12 cellular contexts compared by ENCODE assay signal in genomic region chr2:216059233-216059834, GRCh38. TPM values are rescaled to one million over a fixed set of nuclear protein-coding genes. Genes with fewer than 3 reads are reported as not detected.
DNase-seq lines count a peak whose midpoint lies in the region; ATAC-seq, FAIRE-seq and TF ChIP-seq lines count a peak whose summit lies in the region.
"Had no signal": no experiment of that assay in that cellular context is flagged by ENCODE, and none has a peak within 500 bp of the region (broad histone marks: within the 10 kb centered on the region; RNA-seq: fewer than 3 reads in every experiment).

No MANE protein-coding gene starts in this region.

- TF ChIP-seq CTCF in KMS-11 (conservative IDR thresholded peaks at IDR 0.05; ENCODE audit: low read depth, low read length) (peak; percentile 58), GM12878 (IDR thresholded peaks at IDR 0.05 in 2 of 3, conservative IDR thresholded peaks at IDR 0.05 in 1 of 3; ENCODE audit: control insufficient read depth in 2 of 3, extremely low read depth in 1 of 3, insufficient read depth in 1 of 3, low read depth in 3 of 3, low read length in 3 of 3) (peak in 2 of 3 experiments; percentile 16 to 40; a peak in 2 of 6 replicates), neural progenitor cell (IDR thresholded peaks at IDR 0.05) (peak; percentile 16), GM13976 (IDR thresholded peaks at IDR 0.05; ENCODE audit: borderline replicate concordance, control extremely low read depth, extremely low read depth, insufficient read depth, missing control alignments) (no peak)

- H3K36me3 ChIP-seq in KMS-11 (ENCODE audit: insufficient read depth) (no peaks in the 10 kb centered on the region), GM12878 (ENCODE audit: control insufficient read depth in 2 of 2, insufficient read depth in 2 of 2, low read length in 1 of 2) (0 out of 4 replicates have a peak, but pooled peaks cover 0 to 6% of the 10 kb centered on the region in 2 experiments), neural progenitor cell (peaks cover 10% of the 10 kb centered on the region)
- H3K36me3 ChIP-seq: SJSA1 had no signal

- H2AFZ ChIP-seq in KMS-11 (ENCODE audit: low read depth) (no peak overlapping the region), GM12878 (ENCODE audit: control insufficient read depth, low read depth, low read length) (no peak overlapping the region), neural progenitor cell (replicated peaks) (no peak overlapping the region)

- H3K4me3 Mint-ChIP-seq in activated CD4-positive, alpha-beta T cell treated with anti-CD3 and anti-CD28 coated beads for 36 hours: no peak overlapping the region
- no peak overlapping the region for H3K4me3 Mint-ChIP-seq in neural progenitor cell
- H3K4me3 Mint-ChIP-seq: central memory CD8-positive, alpha-beta T cell had no signal

- H3K27ac Mint-ChIP-seq in activated CD4-positive, alpha-beta T cell treated with anti-CD3 and anti-CD28 coated beads for 36 hours: peak overlapping the region; percentile 25
- H3K27ac Mint-ChIP-seq in neural progenitor cell: no peak overlapping the region

- POLR2A ChIA-PET in activated CD4-positive, alpha-beta T cell treated with anti-CD3 and anti-CD28 coated beads for 36 hours (lab: Charles Lee): no interaction called here
- POLR2A ChIA-PET in GM12878 (lab: Charles Lee): interaction anchor here (0.5 to 2.5 kb wide), 11 partner anchors 10 to 592 kb away, joined by 3 to 8 read pairs (median 4); partner anchors contain the start of gene XRCC5

- no peak overlapping the region for H3K9ac ChIP-seq in KMS-11
- H3K9ac ChIP-seq in GM12878 (ENCODE audit: control insufficient read depth, insufficient read depth, low read length): no peak overlapping the region
- H3K9ac ChIP-seq in neural progenitor cell: no peak overlapping the region

- BruUV-seq in GM12878 (replicated peaks; lab: Mats Ljungman, UMichigan): no TSS peak

- H3K4me2 ChIP-seq in KMS-11 (peak overlapping the region; percentile 82; the same call in 1 of the 2 replicates), GM12878 (ENCODE audit: control insufficient read depth, insufficient read depth) (no peak overlapping the region), neural progenitor cell (no peak overlapping the region)

- no peak for FAIRE-seq in GM12878 (lab: Jason Lieb, UNC)

- RAD21 ChIA-PET in GM12878 (lab: Charles Lee; ENCODE audit: unreplicated experiment): interaction anchor here (0.9 to 5.2 kb wide), 10 partner anchors 15 to 608 kb away, joined by 3 to 34 read pairs (median 6); partner anchors contain the start of genes PECR, TMEM169 and XRCC5

- H3K4me1 Mint-ChIP-seq in activated CD4-positive, alpha-beta T cell treated with anti-CD3 and anti-CD28 coated beads for 36 hours: peaks cover 27% of the 10 kb centered on the region
- H3K4me1 Mint-ChIP-seq in neural progenitor cell: no peaks in the 10 kb centered on the region

- H3K4me1 ChIP-seq in KMS-11 (ENCODE audit: low read depth, poor library complexity, severe bottlenecking) (peaks cover 38% of the 10 kb centered on the region), GM12878 (ENCODE audit: control insufficient read depth, insufficient read depth, low read length) (peaks cover 24% of the 10 kb centered on the region), neural progenitor cell (no peaks in the 10 kb centered on the region)
- H3K4me1 ChIP-seq: SJSA1 had no signal

- TF ChIP-seq EP300 in GM12878 (IDR thresholded peaks at IDR 0.05; ENCODE audit: borderline replicate concordance in 1 of 2, control insufficient read depth in 1 of 2, low read depth in 2 of 2, low read length in 2 of 2): no peak

- H4K20me1 ChIP-seq in KMS-11 (ENCODE audit: insufficient read depth) (no peaks in the 10 kb centered on the region), GM12878 (ENCODE audit: control insufficient read depth, insufficient read depth) (no peaks in the 10 kb centered on the region), neural progenitor cell (ENCODE audit: low read depth) (no peaks in the 10 kb centered on the region)

- no peak overlapping the region for H3K27ac ChIP-seq in KMS-11
- no peak overlapping the region for H3K27ac ChIP-seq in GM12878 (ENCODE audit: control insufficient read depth, insufficient read depth)
- H3K27ac ChIP-seq in neural progenitor cell: no peak overlapping the region
- H3K27ac ChIP-seq: SJSA1 had no signal

- H3K27me3 ChIP-seq in KMS-11 (ENCODE audit: insufficient read depth, low read depth): no peaks in the 10 kb centered on the region
- no peaks in the 10 kb centered on the region for H3K27me3 ChIP-seq in GM12878 (replicated peaks in 1 of 2; ENCODE audit: control insufficient read depth in 2 of 2, insufficient read depth in 2 of 2, low read length in 1 of 2)
- H3K27me3 ChIP-seq in neural progenitor cell: no peaks in the 10 kb centered on the region
- H3K27me3 ChIP-seq: SJSA1 had no signal

- no peaks in the 10 kb centered on the region for H3F3A ChIP-seq in neural progenitor cell (ENCODE audit: low read depth)

- intact Hi-C loops in activated CD4-positive, alpha-beta T cell treated with anti-CD3 and anti-CD28 coated beads for 36 hours (cut with DNase I, micrococcal nuclease): no loop called here
- intact Hi-C loops in GM12878 (cut with micrococcal nuclease; ENCODE audit: unreplicated experiment): no loop called here

- CTCF ChIA-PET in activated CD4-positive, alpha-beta T cell treated with anti-CD3 and anti-CD28 coated beads for 36 hours (lab: Charles Lee): interaction anchor here (0.6 to 2.8 kb wide), 19 partner anchors 10 to 124 kb away, joined by 3 to 17 read pairs (median 4); partner anchors contain the start of genes PECR and TMEM169
- CTCF ChIA-PET in GM12878 (lab: Yijun Ruan, JAX): interaction anchor here (0.9 to 6.2 kb wide), 18 partner anchors 9 to 107 kb away, joined by 4 to 89 read pairs (median 6); partner anchors contain the start of genes PECR, TMEM169 and XRCC5

- no peaks in the 10 kb centered on the region; the same call in 2 of the 3 replicates for H3K9me3 ChIP-seq in GM12878 (replicated peaks; ENCODE audit: control insufficient read depth, insufficient read depth, low read length)
- H3K9me3 ChIP-seq in neural progenitor cell (ENCODE audit: low read depth): no peaks in the 10 kb centered on the region
- H3K9me3 ChIP-seq: SJSA1 had no signal

- in situ Hi-C loops in GM12878 (cut with MboI): no loop called here
- in situ Hi-C loops in GM13976 (cut with MboI; ENCODE audit: low sequenced_read_pairs, unreplicated experiment): no loop called here

- TF ChIP-seq POLR2A in GM12878 (IDR thresholded peaks at IDR 0.05; ENCODE audit: low read depth, low read length): no peak

- no peak for ATAC-seq in activated CD4-positive, alpha-beta T cell treated with anti-CD3 and anti-CD28 coated beads for 36 hours
- ATAC-seq in GM12878 (no peak), HG02885 (IDR thresholded peaks at IDR 0.05; ENCODE audit: poor library complexity, unreplicated experiment) (no peak)

- no peak for DNase-seq in activated CD4-positive, alpha-beta T cell treated with anti-CD3 and anti-CD28 coated beads for 36 hours
- DNase-seq in activated CD4-positive, alpha-beta T cell treated with anti-CD3 and anti-CD28 coated beads for 1 hour: no peak
- DNase-seq in GM12878 (ENCODE audit: low read depth, low spot score) (no peak), neural progenitor cell (ENCODE audit: low spot score) (no peak), GM13976 (ENCODE audit: low spot score) (no peak)
- DNase-seq in stimulated activated CD4-positive, alpha-beta T cell treated with anti-CD3 and anti-CD28 coated beads, Interleukin-4, amount 100 ng/mL, for 1 hour: no peak
- DNase-seq: mesenchymal stem cell, NCI-H2171 had no signal

- H3K36me3 Mint-ChIP-seq in activated CD4-positive, alpha-beta T cell treated with anti-CD3 and anti-CD28 coated beads for 36 hours (ENCODE audit: low read depth): peaks cover 16% of the 10 kb centered on the region
- peaks cover 3% of the 10 kb centered on the region for H3K36me3 Mint-ChIP-seq in neural progenitor cell

- no peaks in the 10 kb centered on the region for H3K9me3 Mint-ChIP-seq in activated CD4-positive, alpha-beta T cell treated with anti-CD3 and anti-CD28 coated beads for 36 hours (ENCODE audit: low read depth)
- H3K9me3 Mint-ChIP-seq in neural progenitor cell: no peaks in the 10 kb centered on the region
- H3K9me3 Mint-ChIP-seq: central memory CD8-positive, alpha-beta T cell had no signal

- WGBS in GM12878 (ENCODE audit: insufficient coverage, insufficient replicate concordance, low lambda C conversion rate, missing lambda C conversion rate): 96% methylated on average over 5 of the region's 5 CpGs

- SMC1A ChIA-PET in GM12878 (lab: Charles Lee; ENCODE audit: uncharacterized antibody, unreplicated experiment): interaction anchor here (0.9 to 6.2 kb wide), 20 partner anchors 10 to 107 kb away, joined by 3 to 59 read pairs (median 6); partner anchors contain the start of genes PECR, TMEM169 and XRCC5

- TF ChIP-seq RAD21 in GM12878 (IDR thresholded peaks at IDR 0.05; ENCODE audit: insufficient read depth, low read depth, low read length): peak; percentile 47

- H3K79me2 ChIP-seq in KMS-11 (ENCODE audit: insufficient read depth, low read depth): no peaks in the 10 kb centered on the region
- H3K79me2 ChIP-seq in GM12878 (ENCODE audit: control insufficient read depth, insufficient read depth, low read length): no peaks in the 10 kb centered on the region
- H3K79me2 ChIP-seq in neural progenitor cell (ENCODE audit: low read depth): no peaks in the 10 kb centered on the region

- H3K4me3 ChIP-seq in KMS-11 (IDR thresholded peaks at IDR 0.05; ENCODE audit: insufficient read depth, low read depth, low read length) (no peak overlapping the region), GM12878 (no peak overlapping the region), neural progenitor cell (no peak overlapping the region)
- H3K4me3 ChIP-seq: SJSA1 had no signal

- no peaks in the 10 kb centered on the region for H3K27me3 Mint-ChIP-seq in activated CD4-positive, alpha-beta T cell treated with anti-CD3 and anti-CD28 coated beads for 36 hours
- H3K27me3 Mint-ChIP-seq in neural progenitor cell (ENCODE audit: insufficient read depth, low read depth): no peaks in the 10 kb centered on the region
- H3K27me3 Mint-ChIP-seq: central memory CD8-positive, alpha-beta T cell had no signal

RNA-seq across cellular contexts. Expression of gene PECR, which starts 22.3 kb away (rescaled TPM):
- total RNA-seq in activated CD4-positive, alpha-beta T cell treated with anti-CD3 and anti-CD28 coated beads for 36 hours: 10 to 100 TPM; 17.0 to 20.8 TPM
- 39.0 and 48.8 TPM in 2 replicates for total RNA-seq in GM12878 (2013; cell fraction: nucleolus; rRNA removed)
- total RNA-seq in GM12878 (2014; rRNA removed) (25.6 and 36.2 TPM in 2 replicates), GM12878 (2014; rRNA removed; fragmentation: Illumina TruSeq; extraction: Trizol) (25.7 and 27.5 TPM in 2 replicates), GM12878 (2021) (20.4 and 25.3 TPM in 2 replicates), neural progenitor cell (ENCODE audit: low replicate concordance) (14.8 and 21.2 TPM in 2 replicates)
- 34.7 TPM for polyA plus RNA-seq in GM12878 (2011; ENCODE audit: low read depth)
- polyA plus RNA-seq in GM12878 (2011; rRNA removed) (30.4 and 36.8 TPM in 2 replicates), GM12878 (2014; fragmentation: Illumina TruSeq; extraction: Trizol) (28.8 and 30.2 TPM in 2 replicates), GM12878 (2014; fragmentation: Nextera tagmentation; extraction: Ambion mirVana) (10 to 100 TPM in 1 of 2 experiments, 1 to 10 TPM in 1; 7.6 to 10.4 TPM), GM12878 (2014; rRNA removed) (26.1 and 37.4 TPM in 2 replicates), GM12878 (2016; fragmentation: Nextera tagmentation; extraction: Ambion mirVana) (10 to 100 TPM; 22.4 to 27.8 TPM)
- 26.9 and 33.7 TPM in 2 replicates for polyA plus RNA-seq in GM12878 (2011; cell fraction: cytosol; rRNA removed)
- 21.6 and 23.4 TPM in 2 replicates for polyA plus RNA-seq in GM12878 (2011; cell fraction: nucleus; rRNA removed)
- 13.5 and 20.7 TPM in 2 replicates for polyA plus RNA-seq in GM12878 (2012)
- 31.8 and 50.8 TPM in 2 replicates for polyA minus RNA-seq in GM12878 (2011; rRNA and poly(A)+ RNA removed)
- 6.8 and 7.9 TPM in 2 replicates for polyA minus RNA-seq in GM12878 (2011; cell fraction: cytosol; rRNA and poly(A)+ RNA removed)
- 17.5 and 19.0 TPM in 2 replicates for polyA minus RNA-seq in GM12878 (2011; cell fraction: nucleus; rRNA and poly(A)+ RNA removed)

RNA-seq across cellular contexts. Expression of gene TMEM169, which starts 22.4 kb away (rescaled TPM):
- total RNA-seq in activated CD4-positive, alpha-beta T cell treated with anti-CD3 and anti-CD28 coated beads for 36 hours: 1 to 10 TPM; 1.6 to 1.8 TPM
- total RNA-seq in GM12878 (2013; cell fraction: nucleolus; rRNA removed): 0.67 and 0.71 TPM in 2 replicates
- total RNA-seq in GM12878 (2014; rRNA removed) (1.4 and 1.6 TPM in 2 replicates), GM12878 (2014; rRNA removed; fragmentation: Illumina TruSeq; extraction: Trizol) (2.5 TPM in 2 replicates), GM12878 (2021) (2.4 and 2.7 TPM in 2 replicates), neural progenitor cell (ENCODE audit: low replicate concordance) (17.9 and 19.6 TPM in 2 replicates)
- polyA plus RNA-seq in GM12878 (2011; ENCODE audit: low read depth): 0.16 TPM
- polyA plus RNA-seq in GM12878 (2011; rRNA removed) (0.13 and 0.23 TPM in 2 replicates), GM12878 (2014; fragmentation: Illumina TruSeq; extraction: Trizol) (2.3 and 2.8 TPM in 2 replicates), GM12878 (2014; fragmentation: Nextera tagmentation; extraction: Ambion mirVana) (1 to 10 TPM in 1 of 2 experiments, under 1 TPM in 1; 0.57 to 1.2 TPM), GM12878 (2014; rRNA removed) (1.5 and 3.2 TPM in 2 replicates), GM12878 (2016; fragmentation: Nextera tagmentation; extraction: Ambion mirVana) (1 to 10 TPM; 2.1 to 3.1 TPM)
- polyA plus RNA-seq in GM12878 (2011; cell fraction: cytosol; rRNA removed): 0.02 and 0.07 TPM in 2 replicates
- polyA plus RNA-seq in GM12878 (2011; cell fraction: nucleus; rRNA removed): 0.06 TPM in 1 of 2 replicates, not detected in the other
- polyA plus RNA-seq in GM12878 (2012): 0.26 and 0.58 TPM in 2 replicates
- 0.82 TPM in 1 of 2 replicates, not detected in the other for polyA minus RNA-seq in GM12878 (2011; rRNA and poly(A)+ RNA removed)
- not detected in 2 replicates for polyA minus RNA-seq in GM12878 (2011; cell fraction: cytosol; rRNA and poly(A)+ RNA removed)
- polyA minus RNA-seq in GM12878 (2011; cell fraction: nucleus; rRNA and poly(A)+ RNA removed): 0.12 TPM in 1 of 2 replicates, not detected in the other

RNA-seq across cellular contexts. Expression of gene MREG, which starts 46.0 kb away (rescaled TPM):
- total RNA-seq in activated CD4-positive, alpha-beta T cell treated with anti-CD3 and anti-CD28 coated beads for 36 hours: 1 to 10 TPM; 9.1 to 9.8 TPM
- 18.7 and 19.5 TPM in 2 replicates for total RNA-seq in GM12878 (2013; cell fraction: nucleolus; rRNA removed)
- total RNA-seq in GM12878 (2014; rRNA removed) (39.0 and 40.9 TPM in 2 replicates), GM12878 (2014; rRNA removed; fragmentation: Illumina TruSeq; extraction: Trizol) (27.9 and 28.5 TPM in 2 replicates), GM12878 (2021) (45.0 and 46.3 TPM in 2 replicates), neural progenitor cell (ENCODE audit: low replicate concordance) (11.0 and 19.1 TPM in 2 replicates)
- polyA plus RNA-seq in GM12878 (2011; ENCODE audit: low read depth): 15.4 TPM
- polyA plus RNA-seq in GM12878 (2011; rRNA removed) (31.9 and 47.2 TPM in 2 replicates), GM12878 (2014; fragmentation: Illumina TruSeq; extraction: Trizol) (23.8 and 30.2 TPM in 2 replicates), GM12878 (2014; fragmentation: Nextera tagmentation; extraction: Ambion mirVana) (10 to 100 TPM; 16.8 to 21.3 TPM), GM12878 (2014; rRNA removed) (34.1 and 34.5 TPM in 2 replicates), GM12878 (2016; fragmentation: Nextera tagmentation; extraction: Ambion mirVana) (10 to 100 TPM in 1 of 2 experiments, 1 to 10 TPM in 1; 6.9 to 28.6 TPM)
- polyA plus RNA-seq in GM12878 (2011; cell fraction: cytosol; rRNA removed): 15.6 and 17.5 TPM in 2 replicates
- polyA plus RNA-seq in GM12878 (2011; cell fraction: nucleus; rRNA removed): 18.2 and 22.0 TPM in 2 replicates
- 18.6 and 22.6 TPM in 2 replicates for polyA plus RNA-seq in GM12878 (2012)
- polyA minus RNA-seq in GM12878 (2011; rRNA and poly(A)+ RNA removed): 22.3 and 23.7 TPM in 2 replicates
- 11.2 and 13.9 TPM in 2 replicates for polyA minus RNA-seq in GM12878 (2011; cell fraction: cytosol; rRNA and poly(A)+ RNA removed)
- 8.3 and 14.4 TPM in 2 replicates for polyA minus RNA-seq in GM12878 (2011; cell fraction: nucleus; rRNA and poly(A)+ RNA removed)

RNA-seq across cellular contexts. Expression of gene XRCC5, which starts 49.8 kb away (rescaled TPM):
- 100 to 1,000 TPM; 395 to 536 TPM for total RNA-seq in activated CD4-positive, alpha-beta T cell treated with anti-CD3 and anti-CD28 coated beads for 36 hours
- total RNA-seq in GM12878 (2013; cell fraction: nucleolus; rRNA removed): 263 and 285 TPM in 2 replicates
- total RNA-seq in GM12878 (2014; rRNA removed) (403 and 444 TPM in 2 replicates), GM12878 (2014; rRNA removed; fragmentation: Illumina TruSeq; extraction: Trizol) (489 and 508 TPM in 2 replicates), GM12878 (2021) (479 and 499 TPM in 2 replicates), neural progenitor cell (ENCODE audit: low replicate concordance) (585 and 807 TPM in 2 replicates)
- 207 TPM for polyA plus RNA-seq in GM12878 (2011; ENCODE audit: low read depth)
- polyA plus RNA-seq in GM12878 (2011; rRNA removed) (636 and 704 TPM in 2 replicates), GM12878 (2014; fragmentation: Illumina TruSeq; extraction: Trizol) (496 and 588 TPM in 2 replicates), GM12878 (2014; fragmentation: Nextera tagmentation; extraction: Ambion mirVana) (100 to 1,000 TPM; 552 to 556 TPM), GM12878 (2014; rRNA removed) (227 and 259 TPM in 2 replicates), GM12878 (2016; fragmentation: Nextera tagmentation; extraction: Ambion mirVana) (100 to 1,000 TPM; 770 to 815 TPM)
- polyA plus RNA-seq in GM12878 (2011; cell fraction: cytosol; rRNA removed): 275 and 287 TPM in 2 replicates
- polyA plus RNA-seq in GM12878 (2011; cell fraction: nucleus; rRNA removed): 218 and 240 TPM in 2 replicates
- 158 and 167 TPM in 2 replicates for polyA plus RNA-seq in GM12878 (2012)
- polyA minus RNA-seq in GM12878 (2011; rRNA and poly(A)+ RNA removed): 521 and 1,300 TPM in 2 replicates
- 139 and 143 TPM in 2 replicates for polyA minus RNA-seq in GM12878 (2011; cell fraction: cytosol; rRNA and poly(A)+ RNA removed)
- 186 and 262 TPM in 2 replicates for polyA minus RNA-seq in GM12878 (2011; cell fraction: nucleus; rRNA and poly(A)+ RNA removed)
